In genomic region chr20:35630636-35631035, GRCh38 we compare ENCODE assay signal across 21 cellular contexts. TPM values are rescaled to one million over a fixed set of nuclear protein-coding genes. Genes with fewer than 3 reads are reported as not detected.
DNase-seq lines count a peak whose midpoint lies in the region; ATAC-seq, FAIRE-seq and TF ChIP-seq lines count a peak whose summit lies in the region.
"Had no signal": no experiment of that assay in that cellular context is flagged by ENCODE, and none has a peak within 500 bp of the region (broad histone marks: within the 10 kb centered on the region; RNA-seq: fewer than 3 reads in every experiment).

No MANE protein-coding gene starts in this region.

- intact Hi-C loops in cardiac septum (cut with DNase I) (no loop called here), heart right ventricle (cut with DNase I) (no loop called here), HepG2 (cut with micrococcal nuclease; ENCODE audit: unreplicated experiment) (no loop called here)

- no peak overlapping the region for H3K27ac ChIP-seq in heart right ventricle
- H3K27ac ChIP-seq in RWPE1 = peak overlapping the region; percentile 27
- H3K27ac ChIP-seq in HepG2 (ENCODE audit: extremely low read length, insufficient read depth, low read length) = no peak overlapping the region

- in situ Hi-C loops in HepG2 (cut with HindIII; ENCODE audit: extremely low pct_ligation_motif_present, low pct_unique_long_range_greater_than_20kb) = no loop called here

- H3K79me2 ChIP-seq in HepG2 (ENCODE audit: insufficient read depth, low read length) = peaks cover 32% of the 10 kb centered on the region

- TF ChIP-seq CTCF in heart right ventricle (IDR thresholded peaks at IDR 0.05) = no peak
- no peak for TF ChIP-seq CTCF in RWPE1 (conservative IDR thresholded peaks at IDR 0.05; ENCODE audit: low read depth)
- no peak for TF ChIP-seq CTCF in HepG2 (CRISPR knock-in tag; IDR thresholded peaks at IDR 0.05)

- H3K4me1 ChIP-seq in heart right ventricle (peaks cover 0 to 8% (median 6%) of the 10 kb centered on the region in 9 donors), HepG2 (ENCODE audit: insufficient read depth, low read length) (peaks cover 19% of the 10 kb centered on the region)

- H3K27me3 ChIP-seq in heart right ventricle = no peaks in the 10 kb centered on the region
- H3K27me3 ChIP-seq in HepG2 (ENCODE audit: control insufficient read depth in 1 of 2, insufficient read depth in 2 of 2, low read length in 2 of 2) = no peaks in the 10 kb centered on the region

- no peak overlapping the region for H3K9ac ChIP-seq in HepG2 (ENCODE audit: insufficient read depth, low read depth, low read length)

- TF ChIP-seq RAD21 in HepG2 (CRISPR knock-in tag; IDR thresholded peaks at IDR 0.05) = no peak

- H3K4me3 ChIP-seq in heart right ventricle = no peak overlapping the region
- no peak overlapping the region for H3K4me3 ChIP-seq in HepG2 (replicated peaks in 1 of 3; ENCODE audit: insufficient read depth in 1 of 3, low read depth in 2 of 3, low read length in 3 of 3)

- H3K9me3 ChIP-seq in heart right ventricle (no peaks in the 10 kb centered on the region), HepG2 (ENCODE audit: low read length) (no peaks in the 10 kb centered on the region)
- H3K9me3 ChIP-seq: Caco-2 had no signal

- POLR2A ChIA-PET in RWPE1 (lab: Yijun Ruan, JAX; ENCODE audit: low non-redundant PET) (interaction anchor here (0.6 kb wide), 1 partner anchor 997 kb away, joined by 3 read pairs; no protein-coding TSS in a partner anchor), HepG2 (lab: Yijun Ruan, JAX) (interaction anchor here (1.7 to 3.9 kb wide), 2 partner anchors 12 to 15 kb away, joined by 5 to 24 read pairs; partner anchors contain the start of gene SPAG4)

- ATAC-seq in heart right ventricle (no peak), HepG2 (no peak), HG03520 (IDR thresholded peaks at IDR 0.05; ENCODE audit: unreplicated experiment) (no peak)

- H4K20me1 ChIP-seq in HepG2 (ENCODE audit: insufficient read depth, low read length) = peaks cover 31% of the 10 kb centered on the region

- no TSS peak for BruUV-seq in HepG2 (replicated peaks; lab: Mats Ljungman, UMichigan)

- CTCF ChIA-PET in RWPE1 (lab: Yijun Ruan, JAX) (interaction anchor here (0.7 to 2.9 kb wide), 2 partner anchors 10 to 276 kb away, joined by 4 to 13 read pairs; no protein-coding TSS in a partner anchor), HepG2 (lab: Yijun Ruan, JAX; ENCODE audit: low intra/inter-chr PET ratio, low total read pairs) (no interaction called here)

- TF ChIP-seq POLR2A in HepG2 (IDR thresholded peaks at IDR 0.05; ENCODE audit: insufficient read depth in 1 of 2, low read depth in 2 of 2, low read length in 2 of 2) = 0 out of 4 replicates have a peak, but pooled peaks of 1 of the 2 experiments have one; percentile 42

- TF ChIP-seq EP300 in HepG2 (IDR thresholded peaks at IDR 0.05; ENCODE audit: low read depth in 2 of 2, low read length in 2 of 2) = no peak
- TF ChIP-seq EP300 in HepG2 (CRISPR knock-in tag; IDR thresholded peaks at IDR 0.05; ENCODE audit: borderline replicate concordance) = no peak

- H2AFZ ChIP-seq in HepG2 (ENCODE audit: low read length) = no peak overlapping the region

- FAIRE-seq in HepG2 (lab: Jason Lieb, UNC) = no peak
- FAIRE-seq: GM19239, H1 had no signal

- H3K4me2 ChIP-seq in HepG2 (ENCODE audit: low read depth, low read length) = no peak overlapping the region

- H3K36me3 ChIP-seq in heart right ventricle (peaks cover 0 to 77% (median 47%) of the 10 kb centered on the region in 9 donors), HepG2 (replicated peaks in 1 of 2; ENCODE audit: control insufficient read depth in 1 of 2, insufficient read depth in 2 of 2, low read length in 2 of 2) (peaks cover 52 to 66% of the 10 kb centered on the region in 2 experiments)

- WGBS in heart right ventricle, 2 donors = 93 to 97% methylated on average over 4 of the region's 4 CpGs
- WGBS in HepG2 (ENCODE audit: low lambda C conversion rate) = 98% methylated on average over 4 of the region's 4 CpGs

- DNase-seq in cardiac septum (ENCODE audit: low spot score) = peak; percentile 43
- DNase-seq in heart right ventricle = no peak
- DNase-seq in RWPE1 (ENCODE audit: low spot score) = no peak
- DNase-seq in HepG2 (ENCODE audit: low spot score) = no peak
- no peak for DNase-seq in middle frontal gyrus (ENCODE audit: extremely low spot score, low spot score)
- DNase-seq in 8988T = no peak
- DNase-seq: CD4-positive, CD25-positive, alpha-beta regulatory T cell; DMS 273 treated with DMSO at 0.1 percent for 48 hours; DMS79 treated with DMSO at 0.1 percent for 48 hours; Karpas-422; MV-4-11; NCI-H1105 treated with DMSO at 0.1 percent for 48 hours; NCI-H2029 treated with DMSO at 0.1 percent for 48 hours; NCI-H345; NCI-H524; NCI-H774; NK-92 treated with Interleukin-12 subunit alpha and Interleukin-12 subunit beta, amount 100 ng/mL, for 24 hours had no signal

RNA-seq across cellular contexts. Expression of gene SPAG4, which starts 15.0 kb away (rescaled TPM):
- 3.5 TPM for total RNA-seq in cardiac septum
- 10 to 100 TPM in 1 of 10 donors, 1 to 10 TPM in 9; 2.7 to 11.7 (median 4.1) TPM for total RNA-seq in heart right ventricle
- polyA plus RNA-seq in heart right ventricle = 1 to 10 TPM; 4.4 to 8.7 TPM
- total RNA-seq in HepG2 (2016; rRNA removed; fragmentation: Illumina TruSeq; extraction: Trizol) = 2.5 and 5.8 TPM in 2 replicates
- 2.5 and 4.4 TPM in 2 replicates for total RNA-seq in HepG2 (2016; cell fraction: cytosol; rRNA removed; fragmentation: Illumina TruSeq; extraction: Trizol; ENCODE audit: low read depth)
- total RNA-seq in HepG2 (2016; cell fraction: insoluble cytoplasmic fraction; rRNA removed; fragmentation: Illumina TruSeq; extraction: Trizol) = 4.1 and 5.3 TPM in 2 replicates
- 3.0 and 4.9 TPM in 2 replicates for total RNA-seq in HepG2 (2016; cell fraction: membrane; rRNA removed; fragmentation: Illumina TruSeq; extraction: Trizol)
- total RNA-seq in HepG2 (2016; cell fraction: nucleus; rRNA removed; fragmentation: Illumina TruSeq; extraction: Trizol) = 3.3 and 6.5 TPM in 2 replicates
- 137 and 149 TPM in 2 replicates for polyA plus RNA-seq in HepG2 (2011; rRNA removed)
- 115 and 170 TPM in 2 replicates for polyA plus RNA-seq in HepG2 (2011; cell fraction: cytosol; rRNA removed)
- polyA plus RNA-seq in HepG2 (2011; cell fraction: nucleus; rRNA removed) = 334 and 438 TPM in 2 replicates
- polyA plus RNA-seq in HepG2 (2012) = 64.5 and 105 TPM in 2 replicates
- 3.0 and 3.3 TPM in 2 replicates for polyA plus RNA-seq in HepG2 (2016; cell fraction: cytosol; fragmentation: Illumina TruSeq; extraction: Trizol; ENCODE audit: low read depth)
- 2.3 and 4.7 TPM in 2 replicates for polyA plus RNA-seq in HepG2 (2016; cell fraction: insoluble cytoplasmic fraction; fragmentation: Illumina TruSeq; extraction: Trizol; ENCODE audit: low read depth)
- 3.0 TPM in 2 replicates for polyA plus RNA-seq in HepG2 (2016; cell fraction: membrane; fragmentation: Illumina TruSeq; extraction: Trizol; ENCODE audit: low read depth)
- 9.7 and 14.0 TPM in 2 replicates for polyA plus RNA-seq in HepG2 (2016; cell fraction: nucleus; fragmentation: Illumina TruSeq; extraction: Trizol; ENCODE audit: insufficient read depth, low read depth)
- 2.7 and 72.2 TPM in 2 replicates for polyA minus RNA-seq in HepG2 (2011; rRNA and poly(A)+ RNA removed; ENCODE audit: low replicate concordance)
- 33.7 and 35.8 TPM in 2 replicates for polyA minus RNA-seq in HepG2 (2011; cell fraction: cytosol; rRNA and poly(A)+ RNA removed)
- polyA minus RNA-seq in HepG2 (2011; cell fraction: nucleus; rRNA and poly(A)+ RNA removed) = 26.8 and 32.9 TPM in 2 replicates

RNA-seq across cellular contexts. Expression of gene CPNE1, which starts 34.1 kb away (rescaled TPM):
- total RNA-seq in cardiac septum = 77.9 TPM
- 10 to 100 TPM; 25.8 to 83.2 (median 53.7) TPM for total RNA-seq in heart right ventricle
- 100 to 1,000 TPM in 1 of 2 donors, 10 to 100 TPM in 1; 49.5 to 114 TPM for polyA plus RNA-seq in heart right ventricle
- 431 and 439 TPM in 2 replicates for total RNA-seq in HepG2 (2016; rRNA removed; fragmentation: Illumina TruSeq; extraction: Trizol)
- total RNA-seq in HepG2 (2016; cell fraction: cytosol; rRNA removed; fragmentation: Illumina TruSeq; extraction: Trizol; ENCODE audit: low read depth) = 101 and 106 TPM in 2 replicates
- total RNA-seq in HepG2 (2016; cell fraction: insoluble cytoplasmic fraction; rRNA removed; fragmentation: Illumina TruSeq; extraction: Trizol) = 375 and 428 TPM in 2 replicates
- 226 and 229 TPM in 2 replicates for total RNA-seq in HepG2 (2016; cell fraction: membrane; rRNA removed; fragmentation: Illumina TruSeq; extraction: Trizol)
- total RNA-seq in HepG2 (2016; cell fraction: nucleus; rRNA removed; fragmentation: Illumina TruSeq; extraction: Trizol) = 227 and 285 TPM in 2 replicates
- polyA plus RNA-seq in HepG2 (2011; rRNA removed) = 369 and 408 TPM in 2 replicates
- polyA plus RNA-seq in HepG2 (2011; cell fraction: cytosol; rRNA removed) = 458 and 619 TPM in 2 replicates
- 810 and 933 TPM in 2 replicates for polyA plus RNA-seq in HepG2 (2011; cell fraction: nucleus; rRNA removed)
- 457 and 478 TPM in 2 replicates for polyA plus RNA-seq in HepG2 (2012)
- 121 and 137 TPM in 2 replicates for polyA plus RNA-seq in HepG2 (2016; cell fraction: cytosol; fragmentation: Illumina TruSeq; extraction: Trizol; ENCODE audit: low read depth)
- polyA plus RNA-seq in HepG2 (2016; cell fraction: insoluble cytoplasmic fraction; fragmentation: Illumina TruSeq; extraction: Trizol; ENCODE audit: low read depth) = 374 and 508 TPM in 2 replicates
- 213 and 247 TPM in 2 replicates for polyA plus RNA-seq in HepG2 (2016; cell fraction: membrane; fragmentation: Illumina TruSeq; extraction: Trizol; ENCODE audit: low read depth)
- 541 and 549 TPM in 2 replicates for polyA plus RNA-seq in HepG2 (2016; cell fraction: nucleus; fragmentation: Illumina TruSeq; extraction: Trizol; ENCODE audit: insufficient read depth, low read depth)
- 283 and 707 TPM in 2 replicates for polyA minus RNA-seq in HepG2 (2011; rRNA and poly(A)+ RNA removed; ENCODE audit: low replicate concordance)
- 243 and 283 TPM in 2 replicates for polyA minus RNA-seq in HepG2 (2011; cell fraction: cytosol; rRNA and poly(A)+ RNA removed)
- 258 and 260 TPM in 2 replicates for polyA minus RNA-seq in HepG2 (2011; cell fraction: nucleus; rRNA and poly(A)+ RNA removed)

RNA-seq across cellular contexts. Expression of gene RBM12, which starts 34.1 kb away (rescaled TPM):
- total RNA-seq in cardiac septum (44.4 TPM), heart right ventricle (10 to 100 TPM; 44.6 to 63.0 (median 52.2) TPM), HepG2 (2016; rRNA removed; fragmentation: Illumina TruSeq; extraction: Trizol) (104 and 111 TPM in 2 replicates)
- polyA plus RNA-seq in heart right ventricle (1 to 10 TPM; 6.0 to 10.0 TPM), HepG2 (2011; rRNA removed) (84.9 and 97.9 TPM in 2 replicates)
- total RNA-seq in HepG2 (2016; cell fraction: cytosol; rRNA removed; fragmentation: Illumina TruSeq; extraction: Trizol; ENCODE audit: low read depth) = 14.8 and 16.3 TPM in 2 replicates
- 99.0 and 104 TPM in 2 replicates for total RNA-seq in HepG2 (2016; cell fraction: insoluble cytoplasmic fraction; rRNA removed; fragmentation: Illumina TruSeq; extraction: Trizol)
- total RNA-seq in HepG2 (2016; cell fraction: membrane; rRNA removed; fragmentation: Illumina TruSeq; extraction: Trizol) = 35.0 and 42.5 TPM in 2 replicates
- 73.6 and 78.3 TPM in 2 replicates for total RNA-seq in HepG2 (2016; cell fraction: nucleus; rRNA removed; fragmentation: Illumina TruSeq; extraction: Trizol)
- polyA plus RNA-seq in HepG2 (2011; cell fraction: cytosol; rRNA removed) = 68.6 and 77.9 TPM in 2 replicates
- 101 and 129 TPM in 2 replicates for polyA plus RNA-seq in HepG2 (2011; cell fraction: nucleus; rRNA removed)
- polyA plus RNA-seq in HepG2 (2012) = 41.4 and 42.7 TPM in 2 replicates
- 1.7 and 2.2 TPM in 2 replicates for polyA plus RNA-seq in HepG2 (2016; cell fraction: cytosol; fragmentation: Illumina TruSeq; extraction: Trizol; ENCODE audit: low read depth)
- polyA plus RNA-seq in HepG2 (2016; cell fraction: insoluble cytoplasmic fraction; fragmentation: Illumina TruSeq; extraction: Trizol; ENCODE audit: low read depth) = 58.1 and 68.5 TPM in 2 replicates
- polyA plus RNA-seq in HepG2 (2016; cell fraction: membrane; fragmentation: Illumina TruSeq; extraction: Trizol; ENCODE audit: low read depth) = 8.8 and 10.1 TPM in 2 replicates
- 74.6 and 75.6 TPM in 2 replicates for polyA plus RNA-seq in HepG2 (2016; cell fraction: nucleus; fragmentation: Illumina TruSeq; extraction: Trizol; ENCODE audit: insufficient read depth, low read depth)
- 373 and 464 TPM in 2 replicates for polyA minus RNA-seq in HepG2 (2011; rRNA and poly(A)+ RNA removed; ENCODE audit: low replicate concordance)
- polyA minus RNA-seq in HepG2 (2011; cell fraction: cytosol; rRNA and poly(A)+ RNA removed) = 67.4 and 80.5 TPM in 2 replicates
- polyA minus RNA-seq in HepG2 (2011; cell fraction: nucleus; rRNA and poly(A)+ RNA removed) = 128 and 140 TPM in 2 replicates
